ENCODE assay signal across 26 cellular contexts in genomic region chr10:103336370-103336769, GRCh38. TPM values are rescaled to one million over a fixed set of nuclear protein-coding genes. Genes with fewer than 3 reads are reported as not detected.
DNase-seq lines count a peak whose midpoint lies in the region; ATAC-seq, FAIRE-seq and TF ChIP-seq lines count a peak whose summit lies in the region.
"Had no signal": no experiment of that assay in that cellular context is flagged by ENCODE, and none has a peak within 500 bp of the region (broad histone marks: within the 10 kb centered on the region; RNA-seq: fewer than 3 reads in every experiment).

No MANE protein-coding gene starts in this region.

- no peaks in the 10 kb centered on the region for H3K9me3 ChIP-seq in HepG2 (ENCODE audit: low read length)
- no peaks in the 10 kb centered on the region for H3K9me3 ChIP-seq in mesenchymal stem cell (ENCODE audit: control insufficient read depth, low read length)
- H3K9me3 ChIP-seq: BE2C; BLaER1 treated with 17β-estradiol and CSF1 and Interleukin-3, amounts not matched to agents 10 nM and 100 nM had no signal

- H3K27me3 ChIP-seq in HepG2 (ENCODE audit: control insufficient read depth in 1 of 2, insufficient read depth in 2 of 2, low read length in 2 of 2) (no peaks in the 10 kb centered on the region), mesenchymal stem cell (ENCODE audit: control insufficient read depth in 1 of 2, insufficient read depth in 1 of 2, low read length in 2 of 2) (no peaks in the 10 kb centered on the region)
- H3K27me3 ChIP-seq: BE2C; BLaER1 treated with 17β-estradiol and CSF1 and Interleukin-3, amounts not matched to agents 10 nM and 100 nM had no signal

- intact Hi-C loops in HepG2 (cut with micrococcal nuclease; ENCODE audit: unreplicated experiment): no loop called here

- peaks cover 7 to 26% of the 10 kb centered on the region in 2 experiments; a peak in 4 of 5 replicates for H3K36me3 ChIP-seq in HepG2 (replicated peaks in 1 of 2; ENCODE audit: control insufficient read depth in 1 of 2, insufficient read depth in 2 of 2, low read length in 2 of 2)
- peaks cover 26 to 54% of the 10 kb centered on the region in 2 experiments for H3K36me3 ChIP-seq in mesenchymal stem cell (ENCODE audit: control insufficient read depth in 1 of 2, insufficient read depth in 2 of 2, low read depth in 1 of 2, low read length in 2 of 2)

- no peak overlapping the region for H3K27ac ChIP-seq in HepG2 (ENCODE audit: extremely low read length, insufficient read depth, low read length)
- H3K27ac ChIP-seq in mesenchymal stem cell (ENCODE audit: low read length, poor library complexity, severe bottlenecking): no peak overlapping the region
- H3K27ac ChIP-seq: 22Rv1; BLaER1 treated with 17β-estradiol and CSF1 and Interleukin-3, amounts not matched to agents 10 nM and 100 nM; GM23248 had no signal

- H4K91ac ChIP-seq in mesenchymal stem cell (ENCODE audit: low read length): no peak overlapping the region

- TF ChIP-seq EP300 in HepG2 (IDR thresholded peaks at IDR 0.05; ENCODE audit: low read depth in 2 of 2, low read length in 2 of 2) (no peak), HepG2 (CRISPR knock-in tag; IDR thresholded peaks at IDR 0.05; ENCODE audit: borderline replicate concordance) (no peak)

- FAIRE-seq in TTC549 (lab: Jason Lieb, UNC) (peak; percentile 86), HepG2 (lab: Jason Lieb, UNC) (no peak)
- FAIRE-seq: D721Med, GM12878, GM19239, H1 had no signal

- H2BK15ac ChIP-seq in mesenchymal stem cell (ENCODE audit: low read depth, poor library complexity, severe bottlenecking): no peak overlapping the region

- H3K4me3 ChIP-seq in HepG2 (replicated peaks in 1 of 3; ENCODE audit: insufficient read depth in 1 of 3, low read depth in 2 of 3, low read length in 3 of 3): no peak overlapping the region
- no peak overlapping the region for H3K4me3 ChIP-seq in mesenchymal stem cell (ENCODE audit: insufficient read depth in 1 of 2, low read depth in 1 of 2, low read length in 2 of 2)
- H3K4me3 ChIP-seq: BLaER1 treated with 17β-estradiol and CSF1 and Interleukin-3, amounts not matched to agents 10 nM and 100 nM; GM12878; GM23248 had no signal

- WGBS in HepG2 (ENCODE audit: low lambda C conversion rate): 96% methylated on average over 4 of the region's 4 CpGs
- WGBS in mesenchymal stem cell: 100% methylated on average over 2 of the region's 4 CpGs

- no peak overlapping the region for H3K23ac ChIP-seq in mesenchymal stem cell (ENCODE audit: low read length in 2 of 2)

- TF ChIP-seq CTCF in HepG2 (CRISPR knock-in tag; IDR thresholded peaks at IDR 0.05): no peak

- no peak for TF ChIP-seq POLR2A in HepG2 (IDR thresholded peaks at IDR 0.05; ENCODE audit: insufficient read depth in 1 of 2, low read depth in 2 of 2, low read length in 2 of 2)

- ATAC-seq in HepG2 (no peak), HG02571 (IDR thresholded peaks at IDR 0.05; ENCODE audit: unreplicated experiment) (no peak)
- ATAC-seq: GM12878 had no signal

- H3K14ac ChIP-seq in mesenchymal stem cell (ENCODE audit: low read length in 2 of 2): no peak overlapping the region

- BruUV-seq in HepG2 (replicated peaks; lab: Mats Ljungman, UMichigan): no TSS peak

- no peak overlapping the region for H2AK5ac ChIP-seq in mesenchymal stem cell (ENCODE audit: low read length, severe bottlenecking)

- POLR2A ChIA-PET in HepG2 (lab: Yijun Ruan, JAX): no interaction called here

- H3K4me1 ChIP-seq in HepG2 (ENCODE audit: insufficient read depth, low read length) (no peaks in the 10 kb centered on the region), mesenchymal stem cell (ENCODE audit: control insufficient read depth, insufficient read depth, low read depth, low read length) (no peaks in the 10 kb centered on the region)
- H3K4me1 ChIP-seq: BE2C; BLaER1 treated with 17β-estradiol and CSF1 and Interleukin-3, amounts not matched to agents 10 nM and 100 nM had no signal

- no peak overlapping the region for H2BK120ac ChIP-seq in mesenchymal stem cell (ENCODE audit: low read depth, low read length)

- no peak overlapping the region for H2BK12ac ChIP-seq in mesenchymal stem cell (ENCODE audit: low read length in 2 of 2)

- H2AFZ ChIP-seq in HepG2 (ENCODE audit: low read length): no peak overlapping the region
- H2AFZ ChIP-seq in mesenchymal stem cell (ENCODE audit: low read depth, low read length): no peak overlapping the region
- H2AFZ ChIP-seq: GM23248 had no signal

- H3K79me1 ChIP-seq in mesenchymal stem cell (replicated peaks; ENCODE audit: low read length, poor library complexity, severe bottlenecking): peaks cover 15% of the 10 kb centered on the region

- CTCF ChIA-PET in HepG2 (lab: Yijun Ruan, JAX; ENCODE audit: low intra/inter-chr PET ratio, low total read pairs): no interaction called here

- H3K4me2 ChIP-seq in HepG2 (ENCODE audit: low read depth, low read length) (no peak overlapping the region), mesenchymal stem cell (ENCODE audit: low read length, poor library complexity, severe bottlenecking) (no peak overlapping the region)
- H3K4me2 ChIP-seq: BLaER1 treated with 17β-estradiol and CSF1 and Interleukin-3, amounts not matched to agents 10 nM and 100 nM had no signal

- DNase-seq in activated CD8-positive, alpha-beta memory T cell treated with anti-CD3 and anti-CD28 coated beads for 24 hours: peak; percentile 15
- DNase-seq in activated CD8-positive, alpha-beta memory T cell treated with anti-CD3 and anti-CD28 coated beads, Interleukin-2, amount 50 U/mL, for 48 hours: no peak
- no peak for DNase-seq in HepG2 (ENCODE audit: low spot score)
- no peak for DNase-seq in activated CD4-positive, CD25-positive, alpha-beta regulatory T cell (lab: John Stamatoyannopoulos, UW)
- DNase-seq in mesenchymal stem cell: no peak
- DNase-seq: ACHN; AML-193; BE2C; CD4-positive, alpha-beta T cell; CD8-positive, alpha-beta memory T cell; DMS 273 treated with DMSO at 0.1 percent for 48 hours; DMS79; EL; GDM1; GM23248; H7; HCEC 1CT had no signal

- no peak overlapping the region for H3K4ac ChIP-seq in mesenchymal stem cell (ENCODE audit: low read depth in 1 of 2, low read length in 2 of 2)

- no peak overlapping the region for H3K9ac ChIP-seq in HepG2 (ENCODE audit: insufficient read depth, low read depth, low read length)
- no peak overlapping the region for H3K9ac ChIP-seq in mesenchymal stem cell (ENCODE audit: low read length)
- H3K9ac ChIP-seq: BLaER1 treated with 17β-estradiol and CSF1 and Interleukin-3, amounts not matched to agents 10 nM and 100 nM; GM23248 had no signal

- H4K20me1 ChIP-seq in HepG2 (ENCODE audit: insufficient read depth, low read length): no peaks in the 10 kb centered on the region

- no peak for TF ChIP-seq RAD21 in HepG2 (CRISPR knock-in tag; IDR thresholded peaks at IDR 0.05)

- no peaks in the 10 kb centered on the region for H3K79me2 ChIP-seq in HepG2 (ENCODE audit: insufficient read depth, low read length)

- no peak overlapping the region for H3K18ac ChIP-seq in mesenchymal stem cell (ENCODE audit: low read depth in 1 of 2, low read length in 2 of 2)

- H4K8ac ChIP-seq in mesenchymal stem cell (ENCODE audit: low read length): no peak overlapping the region

- in situ Hi-C loops in HepG2 (cut with HindIII; ENCODE audit: extremely low pct_ligation_motif_present, low pct_unique_long_range_greater_than_20kb): no loop called here

- no peak overlapping the region for H2BK5ac ChIP-seq in mesenchymal stem cell (ENCODE audit: low read depth, low read length, poor library complexity, severe bottlenecking)

RNA-seq across cellular contexts. Expression of gene PCGF6, which starts 14.6 kb away (rescaled TPM):
- 19.4 and 24.7 TPM in 2 replicates for total RNA-seq in HepG2 (2016; rRNA removed; fragmentation: Illumina TruSeq; extraction: Trizol)
- total RNA-seq in HepG2 (2016; cell fraction: cytosol; rRNA removed; fragmentation: Illumina TruSeq; extraction: Trizol; ENCODE audit: low read depth): 5.7 and 6.2 TPM in 2 replicates
- total RNA-seq in HepG2 (2016; cell fraction: insoluble cytoplasmic fraction; rRNA removed; fragmentation: Illumina TruSeq; extraction: Trizol): 19.8 and 24.3 TPM in 2 replicates
- total RNA-seq in HepG2 (2016; cell fraction: membrane; rRNA removed; fragmentation: Illumina TruSeq; extraction: Trizol): 9.7 and 9.9 TPM in 2 replicates
- total RNA-seq in HepG2 (2016; cell fraction: nucleus; rRNA removed; fragmentation: Illumina TruSeq; extraction: Trizol): 11.8 and 13.2 TPM in 2 replicates
- 4.5 and 5.2 TPM in 2 replicates for polyA plus RNA-seq in HepG2 (2011; rRNA removed)
- 2.2 and 3.7 TPM in 2 replicates for polyA plus RNA-seq in HepG2 (2011; cell fraction: cytosol; rRNA removed)
- 2.1 and 2.3 TPM in 2 replicates for polyA plus RNA-seq in HepG2 (2011; cell fraction: nucleus; rRNA removed)
- polyA plus RNA-seq in HepG2 (2012): 5.9 and 9.4 TPM in 2 replicates
- 2.9 and 3.1 TPM in 2 replicates for polyA plus RNA-seq in HepG2 (2016; cell fraction: cytosol; fragmentation: Illumina TruSeq; extraction: Trizol; ENCODE audit: low read depth)
- 20.9 and 24.5 TPM in 2 replicates for polyA plus RNA-seq in HepG2 (2016; cell fraction: insoluble cytoplasmic fraction; fragmentation: Illumina TruSeq; extraction: Trizol; ENCODE audit: low read depth)
- polyA plus RNA-seq in HepG2 (2016; cell fraction: membrane; fragmentation: Illumina TruSeq; extraction: Trizol; ENCODE audit: low read depth): 6.6 and 7.2 TPM in 2 replicates
- 13.5 and 14.1 TPM in 2 replicates for polyA plus RNA-seq in HepG2 (2016; cell fraction: nucleus; fragmentation: Illumina TruSeq; extraction: Trizol; ENCODE audit: insufficient read depth, low read depth)
- 1.9 and 6.4 TPM in 2 replicates for polyA minus RNA-seq in HepG2 (2011; rRNA and poly(A)+ RNA removed; ENCODE audit: low replicate concordance)
- polyA minus RNA-seq in HepG2 (2011; cell fraction: cytosol; rRNA and poly(A)+ RNA removed): 3.4 and 3.9 TPM in 2 replicates
- 7.9 and 9.8 TPM in 2 replicates for polyA minus RNA-seq in HepG2 (2011; cell fraction: nucleus; rRNA and poly(A)+ RNA removed)
- 5.9 TPM for polyA plus RNA-seq in mesenchymal stem cell (2013, experiment 1 of 2)
- 6.4 TPM for polyA plus RNA-seq in mesenchymal stem cell (2013, experiment 2 of 2)

RNA-seq across cellular contexts. Expression of gene TAF5, which starts 31.4 kb away (rescaled TPM):
- total RNA-seq in HepG2 (2016; rRNA removed; fragmentation: Illumina TruSeq; extraction: Trizol): 8.7 and 13.6 TPM in 2 replicates
- 1.2 TPM in 2 replicates for total RNA-seq in HepG2 (2016; cell fraction: cytosol; rRNA removed; fragmentation: Illumina TruSeq; extraction: Trizol; ENCODE audit: low read depth)
- total RNA-seq in HepG2 (2016; cell fraction: insoluble cytoplasmic fraction; rRNA removed; fragmentation: Illumina TruSeq; extraction: Trizol): 8.2 and 11.9 TPM in 2 replicates
- 2.8 and 2.9 TPM in 2 replicates for total RNA-seq in HepG2 (2016; cell fraction: membrane; rRNA removed; fragmentation: Illumina TruSeq; extraction: Trizol)
- 5.1 and 5.4 TPM in 2 replicates for total RNA-seq in HepG2 (2016; cell fraction: nucleus; rRNA removed; fragmentation: Illumina TruSeq; extraction: Trizol)
- polyA plus RNA-seq in HepG2 (2011; rRNA removed): 2.6 and 3.8 TPM in 2 replicates
- polyA plus RNA-seq in HepG2 (2011; cell fraction: cytosol; rRNA removed): 1.9 and 2.2 TPM in 2 replicates
- 1.5 and 1.6 TPM in 2 replicates for polyA plus RNA-seq in HepG2 (2011; cell fraction: nucleus; rRNA removed)
- 3.3 and 4.6 TPM in 2 replicates for polyA plus RNA-seq in HepG2 (2012)
- 0.42 and 0.52 TPM in 2 replicates for polyA plus RNA-seq in HepG2 (2016; cell fraction: cytosol; fragmentation: Illumina TruSeq; extraction: Trizol; ENCODE audit: low read depth)
- polyA plus RNA-seq in HepG2 (2016; cell fraction: insoluble cytoplasmic fraction; fragmentation: Illumina TruSeq; extraction: Trizol; ENCODE audit: low read depth): 10.3 and 10.8 TPM in 2 replicates
- 1.1 and 1.3 TPM in 2 replicates for polyA plus RNA-seq in HepG2 (2016; cell fraction: membrane; fragmentation: Illumina TruSeq; extraction: Trizol; ENCODE audit: low read depth)
- 5.9 and 6.2 TPM in 2 replicates for polyA plus RNA-seq in HepG2 (2016; cell fraction: nucleus; fragmentation: Illumina TruSeq; extraction: Trizol; ENCODE audit: insufficient read depth, low read depth)
- polyA minus RNA-seq in HepG2 (2011; rRNA and poly(A)+ RNA removed; ENCODE audit: low replicate concordance): 3.8 and 4.9 TPM in 2 replicates
- polyA minus RNA-seq in HepG2 (2011; cell fraction: cytosol; rRNA and poly(A)+ RNA removed): 3.6 and 4.0 TPM in 2 replicates
- polyA minus RNA-seq in HepG2 (2011; cell fraction: nucleus; rRNA and poly(A)+ RNA removed): 3.0 and 3.5 TPM in 2 replicates
- polyA plus RNA-seq in mesenchymal stem cell (2013, experiment 1 of 2): 1.9 TPM
- 2.2 TPM for polyA plus RNA-seq in mesenchymal stem cell (2013, experiment 2 of 2)

RNA-seq across cellular contexts. Expression of gene INA, which starts 59.4 kb away (rescaled TPM):
- total RNA-seq in HepG2 (2016; rRNA removed; fragmentation: Illumina TruSeq; extraction: Trizol): 0.04 TPM in 1 of 2 replicates, not detected in the other
- not detected in 2 replicates for total RNA-seq in HepG2 (2016; cell fraction: cytosol; rRNA removed; fragmentation: Illumina TruSeq; extraction: Trizol; ENCODE audit: low read depth)
- total RNA-seq in HepG2 (2016; cell fraction: insoluble cytoplasmic fraction; rRNA removed; fragmentation: Illumina TruSeq; extraction: Trizol): 0.06 TPM in 1 of 2 replicates, not detected in the other
- total RNA-seq in HepG2 (2016; cell fraction: membrane; rRNA removed; fragmentation: Illumina TruSeq; extraction: Trizol): not detected in 2 replicates
- total RNA-seq in HepG2 (2016; cell fraction: nucleus; rRNA removed; fragmentation: Illumina TruSeq; extraction: Trizol): not detected in 2 replicates
- 0.05 and 0.13 TPM in 2 replicates for polyA plus RNA-seq in HepG2 (2011; rRNA removed)
- polyA plus RNA-seq in HepG2 (2011; cell fraction: cytosol; rRNA removed): 0.03 and 0.09 TPM in 2 replicates
- polyA plus RNA-seq in HepG2 (2011; cell fraction: nucleus; rRNA removed): 0.08 TPM in 1 of 2 replicates, not detected in the other
- not detected in 2 replicates for polyA plus RNA-seq in HepG2 (2012)
- polyA plus RNA-seq in HepG2 (2016; cell fraction: cytosol; fragmentation: Illumina TruSeq; extraction: Trizol; ENCODE audit: low read depth): not detected in 2 replicates
- polyA plus RNA-seq in HepG2 (2016; cell fraction: insoluble cytoplasmic fraction; fragmentation: Illumina TruSeq; extraction: Trizol; ENCODE audit: low read depth): 0.07 TPM in 1 of 2 replicates, not detected in the other
- polyA plus RNA-seq in HepG2 (2016; cell fraction: membrane; fragmentation: Illumina TruSeq; extraction: Trizol; ENCODE audit: low read depth): not detected in 2 replicates
- not detected in 2 replicates for polyA plus RNA-seq in HepG2 (2016; cell fraction: nucleus; fragmentation: Illumina TruSeq; extraction: Trizol; ENCODE audit: insufficient read depth, low read depth)
- polyA minus RNA-seq in HepG2 (2011; rRNA and poly(A)+ RNA removed; ENCODE audit: low replicate concordance): 0.04 and 0.07 TPM in 2 replicates
- not detected in 2 replicates for polyA minus RNA-seq in HepG2 (2011; cell fraction: cytosol; rRNA and poly(A)+ RNA removed)
- polyA minus RNA-seq in HepG2 (2011; cell fraction: nucleus; rRNA and poly(A)+ RNA removed): not detected in 2 replicates
- 1.1 TPM for polyA plus RNA-seq in mesenchymal stem cell (2013, experiment 1 of 2)
- 1.0 TPM for polyA plus RNA-seq in mesenchymal stem cell (2013, experiment 2 of 2)
- total RNA-seq: CD4-positive, alpha-beta T cell; GM12878; GM23248 had no signal
- polyA plus RNA-seq: CD14-positive monocyte; CD8-positive, alpha-beta memory T cell had no signal

RNA-seq across cellular contexts. Expression of gene ATP5MK, which starts 59.9 kb away (rescaled TPM):
- 517 and 673 TPM in 2 replicates for total RNA-seq in HepG2 (2016; rRNA removed; fragmentation: Illumina TruSeq; extraction: Trizol)
- 258 and 328 TPM in 2 replicates for total RNA-seq in HepG2 (2016; cell fraction: cytosol; rRNA removed; fragmentation: Illumina TruSeq; extraction: Trizol; ENCODE audit: low read depth)
- total RNA-seq in HepG2 (2016; cell fraction: insoluble cytoplasmic fraction; rRNA removed; fragmentation: Illumina TruSeq; extraction: Trizol): 493 and 717 TPM in 2 replicates
- total RNA-seq in HepG2 (2016; cell fraction: membrane; rRNA removed; fragmentation: Illumina TruSeq; extraction: Trizol): 437 and 464 TPM in 2 replicates
- 157 and 178 TPM in 2 replicates for total RNA-seq in HepG2 (2016; cell fraction: nucleus; rRNA removed; fragmentation: Illumina TruSeq; extraction: Trizol)
- 276 and 312 TPM in 2 replicates for polyA plus RNA-seq in HepG2 (2011; rRNA removed)
- 160 and 250 TPM in 2 replicates for polyA plus RNA-seq in HepG2 (2011; cell fraction: cytosol; rRNA removed)
- polyA plus RNA-seq in HepG2 (2011; cell fraction: nucleus; rRNA removed): 31.3 and 53.0 TPM in 2 replicates
- polyA plus RNA-seq in HepG2 (2012): 263 and 341 TPM in 2 replicates
- 314 and 388 TPM in 2 replicates for polyA plus RNA-seq in HepG2 (2016; cell fraction: cytosol; fragmentation: Illumina TruSeq; extraction: Trizol; ENCODE audit: low read depth)
- 638 and 679 TPM in 2 replicates for polyA plus RNA-seq in HepG2 (2016; cell fraction: insoluble cytoplasmic fraction; fragmentation: Illumina TruSeq; extraction: Trizol; ENCODE audit: low read depth)
- polyA plus RNA-seq in HepG2 (2016; cell fraction: membrane; fragmentation: Illumina TruSeq; extraction: Trizol; ENCODE audit: low read depth): 396 and 455 TPM in 2 replicates
- 274 and 284 TPM in 2 replicates for polyA plus RNA-seq in HepG2 (2016; cell fraction: nucleus; fragmentation: Illumina TruSeq; extraction: Trizol; ENCODE audit: insufficient read depth, low read depth)
- 11.6 and 27.9 TPM in 2 replicates for polyA minus RNA-seq in HepG2 (2011; rRNA and poly(A)+ RNA removed; ENCODE audit: low replicate concordance)
- 25.3 and 27.0 TPM in 2 replicates for polyA minus RNA-seq in HepG2 (2011; cell fraction: cytosol; rRNA and poly(A)+ RNA removed)
- 14.5 and 28.2 TPM in 2 replicates for polyA minus RNA-seq in HepG2 (2011; cell fraction: nucleus; rRNA and poly(A)+ RNA removed)
- polyA plus RNA-seq in mesenchymal stem cell (2013, experiment 1 of 2): 1,004 TPM
- polyA plus RNA-seq in mesenchymal stem cell (2013, experiment 2 of 2): 995 TPM
